In the genomic region with DNA sequence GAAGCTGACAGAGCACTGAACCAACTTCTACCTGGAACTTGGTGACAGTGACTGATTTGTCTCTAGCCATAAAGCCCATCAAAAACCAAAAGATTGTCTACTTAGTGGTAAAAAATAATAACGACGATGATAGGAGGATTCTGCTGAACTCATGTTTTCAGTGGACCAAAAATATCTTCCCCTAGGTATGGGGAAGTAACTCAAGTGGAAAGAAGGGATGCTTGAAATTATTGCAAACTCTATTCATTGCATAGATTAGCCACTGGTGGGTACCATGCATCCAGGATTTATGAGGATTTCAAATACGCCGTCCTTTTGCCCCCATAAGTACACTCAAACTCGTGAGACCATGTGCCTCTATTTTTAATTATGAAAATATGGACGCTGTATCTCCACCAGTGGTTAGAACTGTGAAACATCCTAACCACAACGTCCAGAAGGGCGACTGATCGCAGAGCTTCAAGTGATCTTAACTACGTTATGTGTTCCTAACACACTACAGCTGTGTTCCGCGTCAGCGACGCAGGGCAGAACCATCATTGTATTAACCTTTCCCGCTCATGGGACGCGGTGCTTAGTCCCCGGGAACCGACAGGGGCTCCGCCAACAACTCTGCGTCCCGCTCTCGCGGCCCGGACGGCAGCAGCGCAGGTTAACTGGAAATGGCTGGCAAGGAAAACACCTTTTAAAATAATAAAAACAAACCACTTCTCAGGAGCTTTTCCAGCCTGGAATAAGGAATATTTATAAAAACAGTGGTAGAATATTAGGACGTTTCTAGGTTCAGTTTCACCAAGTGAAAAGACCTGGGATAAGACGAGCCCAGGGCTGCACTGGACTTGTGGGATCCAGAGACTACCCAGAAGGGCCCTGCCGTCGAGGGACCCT, we compare ENCODE assay signal across 8 cellular contexts. TPM values are rescaled to one million over a fixed set of nuclear protein-coding genes. Genes with fewer than 3 reads are reported as not detected.
DNase-seq lines count a peak whose midpoint lies in the region; ATAC-seq, FAIRE-seq and TF ChIP-seq lines count a peak whose summit lies in the region.

No MANE protein-coding gene starts in this region.

- peak; percentile 78 to 84 for ATAC-seq in A549
- ATAC-seq in GM18517 (IDR thresholded peaks at IDR 0.05; ENCODE audit: unreplicated experiment), result peak; percentile 27
- peak; percentile 27 for ATAC-seq in HG03139 (IDR thresholded peaks at IDR 0.05; ENCODE audit: unreplicated experiment)

- no peak for FAIRE-seq in A549 (lab: Jason Lieb, UNC)

- H3K27ac Mint-ChIP-seq in activated CD4-positive, alpha-beta memory T cell treated with anti-CD3 and anti-CD28 coated beads for 36 hours, result peak overlapping the region; percentile 86

- H3K4me2 ChIP-seq in A549, result peak overlapping the region; percentile 90
- H3K4me2 ChIP-seq in mesenchymal stem cell (ENCODE audit: low read length, poor library complexity, severe bottlenecking), result peak overlapping the region; percentile 73

- peaks cover 8 to 20% of the 10 kb centered on the region in 2 experiments for H3K36me3 ChIP-seq in mesenchymal stem cell (ENCODE audit: control insufficient read depth in 1 of 2, insufficient read depth in 2 of 2, low read depth in 1 of 2, low read length in 2 of 2)

- H2BK12ac ChIP-seq in mesenchymal stem cell (ENCODE audit: low read length in 2 of 2), result no peak overlapping the region

- 1% methylated on average over 30 of the region's 31 CpGs for WGBS in A549 (ENCODE audit: missing lambda C conversion rate)
- 4% methylated on average over 29 of the region's 31 CpGs for WGBS in mesenchymal stem cell

- no peak overlapping the region for H4K91ac ChIP-seq in mesenchymal stem cell (ENCODE audit: low read length)

- peak overlapping the region; percentile 81 for H4K8ac ChIP-seq in mesenchymal stem cell (ENCODE audit: low read length)

- H3K14ac ChIP-seq in mesenchymal stem cell (ENCODE audit: low read length in 2 of 2), result no peak overlapping the region

- peaks cover 31% of the 10 kb centered on the region for H3K79me1 ChIP-seq in mesenchymal stem cell (replicated peaks; ENCODE audit: low read length, poor library complexity, severe bottlenecking)

- no peak for TF ChIP-seq EP300 in A549 (IDR thresholded peaks at IDR 0.05)

- peaks cover 8% of the 10 kb centered on the region for H3K36me3 Mint-ChIP-seq in activated CD4-positive, alpha-beta memory T cell treated with anti-CD3 and anti-CD28 coated beads for 36 hours

- H3K4me3 ChIP-seq in A549, result peak overlapping the region; percentile 76
- peak overlapping the region; percentile 94 to 99 for H3K4me3 ChIP-seq in mesenchymal stem cell (ENCODE audit: insufficient read depth in 1 of 2, low read depth in 1 of 2, low read length in 2 of 2)

- H2BK15ac ChIP-seq in mesenchymal stem cell (ENCODE audit: low read depth, poor library complexity, severe bottlenecking), result no peak overlapping the region

- H2BK5ac ChIP-seq in mesenchymal stem cell (ENCODE audit: low read depth, low read length, poor library complexity, severe bottlenecking), result no peak overlapping the region

- H3K4ac ChIP-seq in mesenchymal stem cell (ENCODE audit: low read depth in 1 of 2, low read length in 2 of 2), result peak overlapping the region in 1 of 2 experiments; percentile 4

- TF ChIP-seq POLR2A in A549 (IDR thresholded peaks at IDR 0.05; ENCODE audit: low read length), result no peak

- no peaks in the 10 kb centered on the region for H3K27me3 ChIP-seq in mesenchymal stem cell (ENCODE audit: control insufficient read depth in 1 of 2, insufficient read depth in 1 of 2, low read length in 2 of 2)

- peak overlapping the region; percentile 99 for H2AFZ ChIP-seq in mesenchymal stem cell (ENCODE audit: low read depth, low read length)

- H3K27me3 Mint-ChIP-seq in activated CD4-positive, alpha-beta memory T cell treated with anti-CD3 and anti-CD28 coated beads for 36 hours, result peaks cover 2% of the 10 kb centered on the region

- H3K9ac ChIP-seq in mesenchymal stem cell (ENCODE audit: low read length), result peak overlapping the region; percentile 90

- H3K4me1 ChIP-seq in A549 (peaks cover 16% of the 10 kb centered on the region; the same call in 2 of the 3 replicates), mesenchymal stem cell (ENCODE audit: control insufficient read depth, insufficient read depth, low read depth, low read length) (peaks cover 2% of the 10 kb centered on the region)

- CTCF ChIA-PET in A549 (lab: Yijun Ruan, JAX), result interaction anchor here (0.9 to 1.7 kb wide), 11 partner anchors 11 to 705 kb away, joined by 3 to 8 read pairs (median 4); partner anchors contain the start of gene VPS50
- CTCF ChIA-PET in activated CD4-positive, alpha-beta memory T cell treated with anti-CD3 and anti-CD28 coated beads for 36 hours (lab: Charles Lee), result interaction anchor here (1.0 to 2.3 kb wide), 12 partner anchors 12 to 705 kb away, joined by 3 to 19 read pairs (median 4); partner anchors contain the start of genes CYP51A1, FAM133B, GATAD1 and VPS50

- H3K4me1 Mint-ChIP-seq in activated CD4-positive, alpha-beta memory T cell treated with anti-CD3 and anti-CD28 coated beads for 36 hours (ENCODE audit: low read depth), result peaks cover 23% of the 10 kb centered on the region

- POLR2A ChIA-PET in A549 (lab: Yijun Ruan, JAX), result interaction anchor here (0.9 to 1.4 kb wide), 4 partner anchors 9 to 460 kb away, joined by 3 to 13 read pairs (median 4); partner anchors contain the start of gene FAM133B
- POLR2A ChIA-PET in activated CD4-positive, alpha-beta memory T cell treated with anti-CD3 and anti-CD28 coated beads for 36 hours (lab: Charles Lee), result interaction anchor here (1.0 to 1.4 kb wide), 4 partner anchors 62 to 282 kb away, joined by 3 to 9 read pairs (median 9); partner anchors contain the start of genes ANKIB1, FAM133B, GATAD1 and KRIT1

- intact Hi-C loops in activated CD4-positive, alpha-beta memory T cell treated with anti-CD3 and anti-CD28 coated beads for 36 hours (cut with micrococcal nuclease), result loop anchor here (1.0 to 5.0 kb wide), 13 partner anchors 63 to 705 kb away; partner anchors contain the start of genes AKAP9, ANKIB1, CYP51A1 and FAM133B

- TF ChIP-seq CTCF in A549 (IDR thresholded peaks at IDR 0.05), result no peak

- H3K27ac ChIP-seq in A549, result peak overlapping the region; percentile 68 to 88
- H3K27ac ChIP-seq in mesenchymal stem cell (ENCODE audit: low read length, poor library complexity, severe bottlenecking), result no peak overlapping the region

- H3K4me3 Mint-ChIP-seq in activated CD4-positive, alpha-beta memory T cell treated with anti-CD3 and anti-CD28 coated beads for 36 hours, result peak overlapping the region; percentile 90

- TF ChIP-seq RAD21 in A549 (conservative IDR thresholded peaks at IDR 0.05 in 1 of 2, IDR thresholded peaks at IDR 0.05 in 1 of 2), result no peak

- no peaks in the 10 kb centered on the region for H3K9me3 Mint-ChIP-seq in activated CD4-positive, alpha-beta memory T cell treated with anti-CD3 and anti-CD28 coated beads for 36 hours

- peak overlapping the region in 1 of 2 experiments; percentile 83 for H3K18ac ChIP-seq in mesenchymal stem cell (ENCODE audit: low read depth in 1 of 2, low read length in 2 of 2)

- H3K9me3 ChIP-seq in A549, result no peaks in the 10 kb centered on the region
- no peaks in the 10 kb centered on the region for H3K9me3 ChIP-seq in mesenchymal stem cell (ENCODE audit: control insufficient read depth, low read length)

- H3K23ac ChIP-seq in mesenchymal stem cell (ENCODE audit: low read length in 2 of 2), result peak overlapping the region in 1 of 2 experiments; percentile 14

- no peak overlapping the region for H2AK5ac ChIP-seq in mesenchymal stem cell (ENCODE audit: low read length, severe bottlenecking)

- H2BK120ac ChIP-seq in mesenchymal stem cell (ENCODE audit: low read depth, low read length), result peak overlapping the region; percentile 27

- DNase-seq in A549 (ENCODE audit: low read depth in 1 of 2, low spot score in 1 of 2), result peak; percentile 65 to 80
- DNase-seq in NCI-H526 treated with DMSO at 0.1 percent for 48 hours (lab: John Stamatoyannopoulos, UW), result peak; percentile 74
- DNase-seq in activated CD4-positive, alpha-beta memory T cell treated with anti-CD3 and anti-CD28 coated beads for 36 hours, result peak; percentile 74
- peak; percentile 45 for DNase-seq in effector CD4-positive, alpha-beta T cell
- peak; percentile 78 for DNase-seq in mesenchymal stem cell
- peak; percentile 13 for DNase-seq in stimulated activated CD8-positive, alpha-beta memory T cell treated with anti-CD3 and anti-CD28 coated beads, Interleukin-15, amount 100 ng/mL, for 24 hours (ENCODE audit: low read depth)

TF ChIP-seq in A549, 52 proteins besides CTCF, POLR2A, EP300 and RAD21 (continues in another document):
- TF ChIP-seq EHMT2 (IDR thresholded peaks at IDR 0.05; ENCODE audit: low read depth) (no peak), KDM5A (IDR thresholded peaks at IDR 0.05) (0 out of 2 replicates have a peak, but pooled peaks have one; percentile 38), MYC (IDR thresholded peaks at IDR 0.05; ENCODE audit: borderline replicate concordance, low read length) (no peak)

RNA-seq across cellular contexts. Expression of gene PEX1, which starts 0.8 kb away (rescaled TPM):
- polyA plus RNA-seq in A549 (2011; rRNA removed), result 22.7 and 23.2 TPM in 2 replicates
- polyA plus RNA-seq in A549 (2012; cell fraction: cytosol; rRNA removed), result 4.0 and 4.3 TPM in 2 replicates
- 6.3 and 9.4 TPM in 2 replicates for polyA plus RNA-seq in A549 (2012; cell fraction: nucleus; rRNA removed)
- polyA plus RNA-seq in A549 (2017; fragmentation: RNase III; extraction: RNeasy Plus Mini Kit Qiagen cat#74134 plus additional on column Dnase treatment), result 8.2 to 10.1 TPM (median 8.8 TPM) in 3 replicates
- polyA minus RNA-seq in A549 (2011; rRNA and poly(A)+ RNA removed), result 7.6 and 8.9 TPM in 2 replicates
- 10 to 100 TPM; 16.9 to 17.0 TPM for total RNA-seq in activated CD4-positive, alpha-beta memory T cell treated with anti-CD3 and anti-CD28 coated beads for 36 hours
- polyA plus RNA-seq in mesenchymal stem cell (2013, experiment 1 of 2), result 6.2 TPM
- 6.8 TPM for polyA plus RNA-seq in mesenchymal stem cell (2013, experiment 2 of 2)

RNA-seq across cellular contexts. Expression of gene RBM48, which starts 1.1 kb away (rescaled TPM):
- 6.5 and 7.0 TPM in 2 replicates for polyA plus RNA-seq in A549 (2011; rRNA removed)
- polyA plus RNA-seq in A549 (2012; cell fraction: cytosol; rRNA removed), result 1.9 and 2.6 TPM in 2 replicates
- 2.8 and 7.4 TPM in 2 replicates for polyA plus RNA-seq in A549 (2012; cell fraction: nucleus; rRNA removed)
- polyA plus RNA-seq in A549 (2017; fragmentation: RNase III; extraction: RNeasy Plus Mini Kit Qiagen cat#74134 plus additional on column Dnase treatment), result 7.1 to 8.1 TPM (median 7.9 TPM) in 3 replicates
- 7.7 and 7.9 TPM in 2 replicates for polyA minus RNA-seq in A549 (2011; rRNA and poly(A)+ RNA removed)
- total RNA-seq in activated CD4-positive, alpha-beta memory T cell treated with anti-CD3 and anti-CD28 coated beads for 36 hours, result 10 to 100 TPM; 11.7 to 14.0 TPM
- 6.7 TPM for polyA plus RNA-seq in mesenchymal stem cell (2013, experiment 1 of 2)
- 7.4 TPM for polyA plus RNA-seq in mesenchymal stem cell (2013, experiment 2 of 2)

RNA-seq across cellular contexts. Expression of gene ERVW-1, which starts 49.8 kb away (rescaled TPM):
- polyA plus RNA-seq in A549 (2011; rRNA removed), result not detected in 2 replicates
- polyA plus RNA-seq in A549 (2012; cell fraction: cytosol; rRNA removed), result not detected in 2 replicates
- polyA plus RNA-seq in A549 (2012; cell fraction: nucleus; rRNA removed), result not detected in 2 replicates
- not detected in 3 replicates for polyA plus RNA-seq in A549 (2017; fragmentation: RNase III; extraction: RNeasy Plus Mini Kit Qiagen cat#74134 plus additional on column Dnase treatment)
- not detected in 2 replicates for polyA minus RNA-seq in A549 (2011; rRNA and poly(A)+ RNA removed)
- not detected for total RNA-seq in activated CD4-positive, alpha-beta memory T cell treated with anti-CD3 and anti-CD28 coated beads for 36 hours
- not detected for polyA plus RNA-seq in mesenchymal stem cell (2013, experiment 1 of 2)
- polyA plus RNA-seq in mesenchymal stem cell (2013, experiment 2 of 2), result not detected

Comparison
In these comparisons a context has a peak if more than half of its experiments do, and no peak if none do; other contexts are left out.
1. ATAC-seq: peak in every context shown above with its lines; median percentile 81 in A549; 27 in GM18517; 27 in HG03139.
2. DNase-seq: peak in every context shown above with its lines; median percentile 78 in mesenchymal stem cell; 74 in NCI-H526 treated with DMSO at 0.1 percent for 48 hours; 74 in activated CD4-positive, alpha-beta memory T cell treated with anti-CD3 and anti-CD28 coated beads for 36 hours; 72 in A549; 45 in effector CD4-positive, alpha-beta T cell; 13 in stimulated activated CD8-positive, alpha-beta memory T cell treated with anti-CD3 and anti-CD28 coated beads, Interleukin-15, amount 100 ng/mL, for 24 hours.